ENCODE assay signal across 22 cellular contexts in genomic region chr11:48154162-48154561, GRCh38.
DNase-seq lines count a peak whose midpoint lies in the region; ATAC-seq, FAIRE-seq and TF ChIP-seq lines count a peak whose summit lies in the region.
"Had no signal": no experiment of that assay in that cellular context is flagged by ENCODE, and none has a peak within 500 bp of the region (broad histone marks: within the 10 kb centered on the region; RNA-seq: fewer than 3 reads in every experiment).

No MANE protein-coding gene starts in this region.

- DNase-seq in AG08396 (ENCODE audit: low spot score) (peak; percentile 24), HT1080 (ENCODE audit: low read depth) (peak; percentile 42), brain microvascular endothelial cell (peak; percentile 36), keratinocyte (ENCODE audit: low read depth, low spot score) (no peak), right cardiac atrium (no peak), neural progenitor cell (ENCODE audit: low spot score) (no peak), occipital lobe (lab: John Stamatoyannopoulos, UW) (no peak), anterior cingulate cortex (lab: John Stamatoyannopoulos, UW) (no peak)
- DNase-seq: activated CD8-positive, alpha-beta T cell treated with anti-CD3 and anti-CD28 coated beads for 36 hours; activated naive CD8-positive, alpha-beta T cell treated with anti-CD3 and anti-CD28 coated beads for 36 hours; activated T-cell treated with anti-CD3 and anti-CD28 coated beads, Interleukin-2, amount 50 U/mL, for 72 hours; caudate nucleus; effector CD4-positive, alpha-beta T cell; hypothalamus; kidney glomerular epithelial cell; NCI-H1105 treated with DMSO at 0.1 percent for 48 hours; NCI-H524; T-helper 2 cell had no signal

- peaks cover 38% of the 10 kb centered on the region for H3K36me3 Mint-ChIP-seq in neural progenitor cell

- H3K36me3 ChIP-seq in brain microvascular endothelial cell (replicated peaks): peaks cover 41% of the 10 kb centered on the region
- no peaks in the 10 kb centered on the region for H3K36me3 ChIP-seq in keratinocyte (ENCODE audit: control insufficient read depth in 2 of 2, extremely low read depth in 1 of 2, insufficient read depth in 2 of 2, low read length in 2 of 2)
- H3K36me3 ChIP-seq in neural progenitor cell: no peaks in the 10 kb centered on the region

- no peaks in the 10 kb centered on the region for H4K20me1 ChIP-seq in keratinocyte (ENCODE audit: control insufficient read depth, extremely low read depth, insufficient read depth, low read length)
- no peaks in the 10 kb centered on the region for H4K20me1 ChIP-seq in neural progenitor cell (ENCODE audit: low read depth)

- dilution Hi-C loops in keratinocyte (cut with MboI; ENCODE audit: extremely low pct_ligation_motif_present, low sequenced_read_pairs): no loop called here

- H3K4me2 ChIP-seq in keratinocyte (ENCODE audit: control insufficient read depth, extremely low read depth, insufficient read depth, low read depth, low read length): peak overlapping the region; percentile 3
- no peak overlapping the region for H3K4me2 ChIP-seq in neural progenitor cell

- H3K4me3 ChIP-seq in brain microvascular endothelial cell (ENCODE audit: low read depth, low read length) (no peak overlapping the region), keratinocyte (ENCODE audit: control insufficient read depth in 2 of 3, extremely low read depth in 1 of 3, insufficient read depth in 2 of 3, low read depth in 1 of 3, low read length in 3 of 3) (no peak overlapping the region), right cardiac atrium (ENCODE audit: low read length) (no peak overlapping the region), neural progenitor cell (no peak overlapping the region)
- H3K4me3 ChIP-seq: HAP-1, K562, tibial nerve had no signal

- H3K4me1 ChIP-seq in keratinocyte (ENCODE audit: control insufficient read depth, extremely low read depth, insufficient read depth, low read length) (peaks cover 21% of the 10 kb centered on the region), right cardiac atrium (ENCODE audit: control insufficient read depth, insufficient read depth, low read length) (no peaks in the 10 kb centered on the region), neural progenitor cell (no peaks in the 10 kb centered on the region)
- H3K4me1 ChIP-seq: HAP-1, tibial nerve had no signal

- no peaks in the 10 kb centered on the region for H3K4me1 Mint-ChIP-seq in neural progenitor cell
- H3K4me1 Mint-ChIP-seq: activated naive CD8-positive, alpha-beta T cell treated with anti-CD3 and anti-CD28 coated beads for 36 hours; stimulated activated memory B cell treated with anti-CD40 and anti-IgM and Interleukin-4, amounts not matched to agents 10 μg/mL and 1 μg/mL and 100 μg/mL, for 72 hours had no signal

- no peak overlapping the region for H3K4me3 Mint-ChIP-seq in neural progenitor cell
- H3K4me3 Mint-ChIP-seq: activated CD8-positive, alpha-beta T cell treated with anti-CD3 and anti-CD28 coated beads for 36 hours; activated naive CD8-positive, alpha-beta T cell treated with anti-CD3 and anti-CD28 coated beads for 36 hours; activated T-cell treated with anti-CD3 and anti-CD28 coated beads, Interleukin-2, amount 50 U/mL, for 72 hours; stimulated activated memory B cell treated with anti-CD40 and anti-IgM and Interleukin-4, amounts not matched to agents 10 μg/mL and 1 μg/mL and 100 μg/mL, for 72 hours had no signal

- H3K27me3 ChIP-seq in brain microvascular endothelial cell (replicated peaks) (no peaks in the 10 kb centered on the region), keratinocyte (ENCODE audit: control insufficient read depth, extremely low read depth, insufficient read depth, low read length) (no peaks in the 10 kb centered on the region), right cardiac atrium (ENCODE audit: control insufficient read depth, insufficient read depth) (no peaks in the 10 kb centered on the region), neural progenitor cell (no peaks in the 10 kb centered on the region)
- H3K27me3 ChIP-seq: tibial nerve had no signal

- FAIRE-seq in keratinocyte (lab: Jason Lieb, UNC): no peak
- FAIRE-seq: K562 had no signal

- H3K9me1 ChIP-seq in keratinocyte (ENCODE audit: control insufficient read depth, extremely low read depth, insufficient read depth, low read length): no peaks in the 10 kb centered on the region

- H3K9me3 ChIP-seq in keratinocyte (ENCODE audit: control insufficient read depth, low read depth, low read length) (peaks cover 6% of the 10 kb centered on the region), right cardiac atrium (ENCODE audit: control insufficient read depth, low read length) (no peaks in the 10 kb centered on the region), neural progenitor cell (ENCODE audit: low read depth) (no peaks in the 10 kb centered on the region)
- H3K9me3 ChIP-seq: HAP-1 had no signal

- H3K79me2 ChIP-seq in keratinocyte (ENCODE audit: control insufficient read depth, insufficient read depth, low read length) (no peaks in the 10 kb centered on the region), neural progenitor cell (ENCODE audit: low read depth) (no peaks in the 10 kb centered on the region)

- H3K27ac ChIP-seq in brain microvascular endothelial cell (peak overlapping the region; percentile 49), keratinocyte (ENCODE audit: control insufficient read depth, insufficient read depth, low read length) (peak overlapping the region; percentile 16), right cardiac atrium (ENCODE audit: low read length) (no peak overlapping the region), neural progenitor cell (no peak overlapping the region)
- H3K27ac ChIP-seq: tibial nerve had no signal

- H2AFZ ChIP-seq in keratinocyte (ENCODE audit: control insufficient read depth, low read length): peak overlapping the region; percentile 53
- H2AFZ ChIP-seq in neural progenitor cell (replicated peaks): no peak overlapping the region

- WGBS in right cardiac atrium: 74% methylated on average over 3 of the region's 3 CpGs

- H3K27ac Mint-ChIP-seq in neural progenitor cell: no peak overlapping the region
- H3K27ac Mint-ChIP-seq: activated CD8-positive, alpha-beta T cell treated with anti-CD3 and anti-CD28 coated beads for 36 hours; activated naive CD8-positive, alpha-beta T cell treated with anti-CD3 and anti-CD28 coated beads for 36 hours had no signal

- no peak for TF ChIP-seq CTCF in brain microvascular endothelial cell (IDR thresholded peaks at IDR 0.05; ENCODE audit: low read depth, low read length, missing control alignments)
- TF ChIP-seq CTCF in keratinocyte (optimal IDR thresholded peaks at IDR 0.05 in 1 of 3, IDR thresholded peaks at IDR 0.05 in 1 of 3, conservative IDR thresholded peaks at IDR 0.05 in 1 of 3; ENCODE audit: extremely low read depth in 1 of 3, insufficient read depth in 2 of 3, low read length in 3 of 3): no peak
- TF ChIP-seq CTCF in neural progenitor cell (IDR thresholded peaks at IDR 0.05): no peak

- peaks cover 11% of the 10 kb centered on the region for H3K9me3 Mint-ChIP-seq in neural progenitor cell

- no peaks in the 10 kb centered on the region for H3F3A ChIP-seq in neural progenitor cell (ENCODE audit: low read depth)

- intact Hi-C loops in right cardiac atrium (cut with DNase I): no loop called here

- H3K9ac ChIP-seq in keratinocyte (ENCODE audit: control insufficient read depth, extremely low read depth, insufficient read depth, low read length): no peak overlapping the region
- no peak overlapping the region for H3K9ac ChIP-seq in neural progenitor cell

- ATAC-seq in right cardiac atrium: no peak
- ATAC-seq: activated CD8-positive, alpha-beta T cell treated with anti-CD3 and anti-CD28 coated beads for 36 hours; activated T-cell treated with anti-CD3 and anti-CD28 coated beads, Interleukin-2, amount 50 U/mL, for 72 hours; K562; stimulated activated memory B cell treated with anti-CD40 and anti-IgM and Interleukin-4, amounts not matched to agents 10 μg/mL and 1 μg/mL and 100 μg/mL, for 72 hours had no signal

- in situ Hi-C loops in brain microvascular endothelial cell (cut with HindIII; ENCODE audit: low pct_ligation_motif_present, low sequenced_read_pairs): no loop called here

- no peaks in the 10 kb centered on the region for H3K27me3 Mint-ChIP-seq in neural progenitor cell (ENCODE audit: insufficient read depth, low read depth)
- H3K27me3 Mint-ChIP-seq: activated CD8-positive, alpha-beta T cell treated with anti-CD3 and anti-CD28 coated beads for 36 hours; activated naive CD8-positive, alpha-beta T cell treated with anti-CD3 and anti-CD28 coated beads for 36 hours; stimulated activated memory B cell treated with anti-CD40 and anti-IgM and Interleukin-4, amounts not matched to agents 10 μg/mL and 1 μg/mL and 100 μg/mL, for 72 hours had no signal

Comparison
In these comparisons a context has a peak if more than half of its experiments do, and no peak if none do; other contexts are left out.
1. DNase-seq: peak in AG08396 (single experiment), HT1080 (single experiment) and brain microvascular endothelial cell (single experiment); none in keratinocyte (single experiment), right cardiac atrium (0 of 3), neural progenitor cell (single experiment), occipital lobe (single experiment) and anterior cingulate cortex (0 of 58).
2. H3K27ac ChIP-seq: peak in brain microvascular endothelial cell (single experiment) and keratinocyte (single experiment); none in right cardiac atrium (single experiment) and neural progenitor cell (single experiment).